ENCODE assay signal across 30 cellular contexts in genomic region chrX:42140320-42140719, GRCh38.
"Had no signal": no experiment of that assay in that cellular context is flagged by ENCODE, and none has a peak within 500 bp of the region (broad histone marks: within the 10 kb centered on the region; RNA-seq: fewer than 3 reads in every experiment).

No MANE protein-coding gene starts in this region.

- H3K4me3 ChIP-seq: neural progenitor cell, ovary, psoas muscle, right lobe of liver, sigmoid colon, smooth muscle cell, spleen, stomach, thoracic aorta, thyroid gland, tibial nerve, upper lobe of left lung, uterus had no signal

- H3K27me3 ChIP-seq: neural progenitor cell, ovary, right lobe of liver, sigmoid colon, stomach, thyroid gland, tibial nerve, upper lobe of left lung, uterus had no signal

- H3K79me2 ChIP-seq: parathyroid adenoma had no signal

- H3K36me3 ChIP-seq: neural progenitor cell, ovary, right lobe of liver, sigmoid colon, spleen, stomach, thoracic aorta, thyroid gland, tibial nerve, upper lobe of left lung, uterus had no signal

- H3K27me3 Mint-ChIP-seq: progenitor cell of endocrine pancreas; stimulated activated naive CD8-positive, alpha-beta T cell treated with anti-CD3 and anti-CD28 coated beads, Interleukin-15, Interleukin-2, amounts not matched to agents 100 ng/mL and 50 ng/mL, for 24 hours had no signal

- H3K9ac ChIP-seq: neural progenitor cell, parathyroid adenoma had no signal

- DNase-seq: naive thymus-derived CD4-positive, alpha-beta T cell; natural killer cell; occipital lobe; ovary; posterior cingulate gyrus; psoas muscle; right cardiac atrium; right lobe of liver; sigmoid colon; spleen; stimulated activated CD4-positive, alpha-beta T cell treated with anti-CD3 and anti-CD28 coated beads, Interleukin-12 subunit alpha, Interleukin-12 subunit beta, amount 100 ng/mL, for 4 hours; stimulated activated CD4-positive, alpha-beta T cell treated with anti-CD3 and anti-CD28 coated beads, Interleukin-1b, Interleukin-23, amount 100 ng/mL, for 48 hours; stimulated activated CD4-positive, alpha-beta T cell treated with anti-CD3 and anti-CD28 coated beads, Interleukin-2, amount 100 ng/mL, for 48 hours; stimulated activated CD4-positive, alpha-beta T cell treated with anti-CD3 and anti-CD28 coated beads, Interleukin-4, amount 100 ng/mL, for 24 hours; stimulated activated naive B cell treated with anti-CD40 and anti-IgM and Interleukin-4, amounts not matched to agents 10 μg/mL and 1 μg/mL and 100 μg/mL, for 72 hours; stimulated activated naive CD4-positive, alpha-beta T cell treated with Interleukin-2 at 50 U/mL for 16 hours; stomach; thyroid gland; trophoblast cell; upper lobe of left lung; uterus had no signal

- H3K4me2 ChIP-seq: neural progenitor cell, smooth muscle cell had no signal

- H3K9me3 ChIP-seq: right lobe of liver, sigmoid colon, thoracic aorta, thyroid gland, tibial nerve, uterus had no signal

- H3K27ac ChIP-seq: neural progenitor cell, ovary, parathyroid adenoma, psoas muscle, right lobe of liver, sigmoid colon, spleen, stomach, thoracic aorta, thyroid gland, tibial nerve, upper lobe of left lung, uterus had no signal

- H3K27ac Mint-ChIP-seq: naive thymus-derived CD4-positive, alpha-beta T cell; natural killer cell; nephron; neural progenitor cell; progenitor cell of endocrine pancreas; stimulated activated effector memory CD8-positive, alpha-beta T cell treated with anti-CD3 and anti-CD28 coated beads, Interleukin-12 subunit alpha, Interleukin-12 subunit beta, amount 100 ng/mL, for 72 hours; stimulated activated naive B cell treated with anti-CD40 and anti-IgM and Interleukin-4, amounts not matched to agents 10 μg/mL and 1 μg/mL and 100 μg/mL, for 72 hours; stimulated activated naive CD8-positive, alpha-beta T cell treated with anti-CD3 and anti-CD28 coated beads, Interleukin-15, Interleukin-2, amounts not matched to agents 100 ng/mL and 50 ng/mL, for 24 hours had no signal

- H2AFZ ChIP-seq: neural progenitor cell, parathyroid adenoma had no signal

- H3K4me1 Mint-ChIP-seq: naive thymus-derived CD4-positive, alpha-beta T cell; natural killer cell; stimulated activated effector memory CD8-positive, alpha-beta T cell treated with anti-CD3 and anti-CD28 coated beads, Interleukin-12 subunit alpha, Interleukin-12 subunit beta, amount 100 ng/mL, for 72 hours; stimulated activated naive B cell treated with anti-CD40 and anti-IgM and Interleukin-4, amounts not matched to agents 10 μg/mL and 1 μg/mL and 100 μg/mL, for 72 hours had no signal

- ATAC-seq: naive thymus-derived CD4-positive, alpha-beta T cell; natural killer cell; psoas muscle; right cardiac atrium; right lobe of liver; stimulated activated effector memory CD8-positive, alpha-beta T cell treated with anti-CD3 and anti-CD28 coated beads, Interleukin-12 subunit alpha, Interleukin-12 subunit beta, amount 100 ng/mL, for 72 hours; stimulated activated naive B cell treated with anti-CD40 and anti-IgM and Interleukin-4, amounts not matched to agents 10 μg/mL and 1 μg/mL and 100 μg/mL, for 72 hours had no signal

- H3K9me3 Mint-ChIP-seq: neural progenitor cell had no signal

- H3K4me3 Mint-ChIP-seq: naive thymus-derived CD4-positive, alpha-beta T cell; natural killer cell; nephron; neural progenitor cell; stimulated activated effector memory CD8-positive, alpha-beta T cell treated with anti-CD3 and anti-CD28 coated beads, Interleukin-12 subunit alpha, Interleukin-12 subunit beta, amount 100 ng/mL, for 72 hours; stimulated activated naive B cell treated with anti-CD40 and anti-IgM and Interleukin-4, amounts not matched to agents 10 μg/mL and 1 μg/mL and 100 μg/mL, for 72 hours; stimulated activated naive CD8-positive, alpha-beta T cell treated with anti-CD3 and anti-CD28 coated beads, Interleukin-15, Interleukin-2, amounts not matched to agents 100 ng/mL and 50 ng/mL, for 24 hours had no signal

- H3K36me3 Mint-ChIP-seq: neural progenitor cell; stimulated activated effector memory CD8-positive, alpha-beta T cell treated with anti-CD3 and anti-CD28 coated beads, Interleukin-12 subunit alpha, Interleukin-12 subunit beta, amount 100 ng/mL, for 72 hours had no signal

- H3K4me1 ChIP-seq: parathyroid adenoma, psoas muscle, right lobe of liver, sigmoid colon, spleen, stomach, thyroid gland, tibial nerve, upper lobe of left lung, uterus had no signal
